In genomic region chr4:185834088-185834487, GRCh38 we compare ENCODE assay signal across 16 cellular contexts. TPM values are rescaled to one million over a fixed set of nuclear protein-coding genes. Genes with fewer than 3 reads are reported as not detected.
"Had no signal": no experiment of that assay in that cellular context is flagged by ENCODE, and none has a peak within 500 bp of the region (broad histone marks: within the 10 kb centered on the region; RNA-seq: fewer than 3 reads in every experiment).

No MANE protein-coding gene starts in this region.

- H3K9me3 ChIP-seq: neutrophil, right lobe of liver, suprapubic skin, thyroid gland, upper lobe of left lung, uterus had no signal

- H3K9me3 Mint-ChIP-seq: nephron progenitor cell; stimulated activated effector memory CD8-positive, alpha-beta T cell treated with anti-CD3 and anti-CD28 coated beads, Interleukin-12 subunit alpha, Interleukin-12 subunit beta, amount 100 ng/mL, for 72 hours had no signal

- H3K4me1 ChIP-seq: uterus had no signal

- H3K27ac Mint-ChIP-seq: immature natural killer cell; naive thymus-derived CD4-positive, alpha-beta T cell; nephron progenitor cell; stimulated activated effector memory CD8-positive, alpha-beta T cell treated with anti-CD3 and anti-CD28 coated beads, Interleukin-12 subunit alpha, Interleukin-12 subunit beta, amount 100 ng/mL, for 72 hours had no signal

- H3K4me1 Mint-ChIP-seq: immature natural killer cell; naive thymus-derived CD4-positive, alpha-beta T cell; stimulated activated effector memory CD8-positive, alpha-beta T cell treated with anti-CD3 and anti-CD28 coated beads, Interleukin-12 subunit alpha, Interleukin-12 subunit beta, amount 100 ng/mL, for 72 hours had no signal

- H3K4me3 ChIP-seq: right lobe of liver, suprapubic skin, thyroid gland, upper lobe of left lung, uterus had no signal

- DNase-seq: effector memory CD4-positive, alpha-beta T cell; immature natural killer cell; naive thymus-derived CD4-positive, alpha-beta T cell; nephron progenitor cell; right lobe of liver; stimulated activated CD4-positive, alpha-beta T cell treated with anti-CD3 and anti-CD28 coated beads, Interleukin-4, amount 100 ng/mL, for 1 hour; stimulated activated CD8-positive, alpha-beta memory T cell treated with anti-CD3 and anti-CD28 coated beads, Interleukin-4, amount 100 ng/mL, for 48 hours; stimulated activated naive CD8-positive, alpha-beta T cell treated with anti-CD3 and anti-CD28 coated beads, Interleukin-15, Interleukin-2, amounts not matched to agents 100 U/mL and 50 U/mL, for 24 hours; thyroid gland; upper lobe of left lung; uterus had no signal

- H3K27me3 ChIP-seq: neutrophil, right lobe of liver, suprapubic skin, thyroid gland, upper lobe of left lung, uterus had no signal

- H3K36me3 ChIP-seq: neutrophil, right lobe of liver, suprapubic skin, thyroid gland, upper lobe of left lung, uterus had no signal

- H3K4me3 Mint-ChIP-seq: immature natural killer cell; naive thymus-derived CD4-positive, alpha-beta T cell; nephron progenitor cell; stimulated activated effector memory CD8-positive, alpha-beta T cell treated with anti-CD3 and anti-CD28 coated beads, Interleukin-12 subunit alpha, Interleukin-12 subunit beta, amount 100 ng/mL, for 72 hours had no signal

- H3K27ac ChIP-seq: neutrophil, right lobe of liver, suprapubic skin, thyroid gland, upper lobe of left lung, uterus had no signal

- FAIRE-seq: keratinocyte had no signal

- H3K36me3 Mint-ChIP-seq: immature natural killer cell; naive thymus-derived CD4-positive, alpha-beta T cell; stimulated activated effector memory CD8-positive, alpha-beta T cell treated with anti-CD3 and anti-CD28 coated beads, Interleukin-12 subunit alpha, Interleukin-12 subunit beta, amount 100 ng/mL, for 72 hours had no signal

- ATAC-seq: esophagus mucosa; naive thymus-derived CD4-positive, alpha-beta T cell; right lobe of liver; stimulated activated effector memory CD8-positive, alpha-beta T cell treated with anti-CD3 and anti-CD28 coated beads, Interleukin-12 subunit alpha, Interleukin-12 subunit beta, amount 100 ng/mL, for 72 hours; stimulated activated naive CD8-positive, alpha-beta T cell treated with anti-CD3 and anti-CD28 coated beads, Interleukin-15, Interleukin-2, amounts not matched to agents 100 U/mL and 50 U/mL, for 24 hours had no signal

RNA-seq across cellular contexts. Expression of gene SORBS2, which starts 22.1 kb away (rescaled TPM):
- polyA plus RNA-seq: naive thymus-derived CD4-positive, alpha-beta T cell had no signal
